In the genomic region with DNA sequence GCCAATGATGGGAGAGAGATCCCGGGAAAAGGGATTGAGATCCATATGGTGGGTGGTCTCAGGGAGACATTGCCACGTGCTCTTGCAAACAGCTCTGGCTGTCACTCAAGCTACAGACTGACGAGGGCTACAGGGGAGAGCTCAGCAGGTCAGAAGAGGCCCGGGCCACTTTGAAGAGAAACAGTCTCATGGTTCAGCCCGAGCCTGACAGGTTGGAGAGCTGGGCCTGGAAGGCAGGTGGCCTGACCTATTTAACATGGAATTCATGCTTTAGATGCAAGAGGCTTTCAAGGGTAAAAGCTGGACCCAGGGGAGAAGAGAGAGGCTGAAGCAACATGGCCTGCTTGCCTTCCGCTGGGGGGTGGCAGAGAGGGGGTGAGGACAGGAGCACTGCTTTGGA, we compare ENCODE assay signal across 1 cellular context.
TF ChIP-seq lines count a peak whose summit lies in the region.

No MANE protein-coding gene starts in this region.

TF ChIP-seq in WTC11, 78 proteins besides CTCF, POLR2A, EP300 and RAD21 (continued from another document):
- no peak for TF ChIP-seq RELA (CRISPR knock-in tag; IDR thresholded peaks at IDR 0.05; ENCODE audit: borderline replicate concordance)
- no peak for TF ChIP-seq ZNF263 (CRISPR knock-in tag; IDR thresholded peaks at IDR 0.05; ENCODE audit: low read depth)
- TF ChIP-seq FOXK1 (CRISPR knock-in tag; IDR thresholded peaks at IDR 0.05), result no peak
- TF ChIP-seq ELF4 (CRISPR knock-in tag; IDR thresholded peaks at IDR 0.05; ENCODE audit: low read depth), result no peak
- TF ChIP-seq TEAD4 (CRISPR knock-in tag; IDR thresholded peaks at IDR 0.05), result no peak
- TF ChIP-seq, protein P1, sequence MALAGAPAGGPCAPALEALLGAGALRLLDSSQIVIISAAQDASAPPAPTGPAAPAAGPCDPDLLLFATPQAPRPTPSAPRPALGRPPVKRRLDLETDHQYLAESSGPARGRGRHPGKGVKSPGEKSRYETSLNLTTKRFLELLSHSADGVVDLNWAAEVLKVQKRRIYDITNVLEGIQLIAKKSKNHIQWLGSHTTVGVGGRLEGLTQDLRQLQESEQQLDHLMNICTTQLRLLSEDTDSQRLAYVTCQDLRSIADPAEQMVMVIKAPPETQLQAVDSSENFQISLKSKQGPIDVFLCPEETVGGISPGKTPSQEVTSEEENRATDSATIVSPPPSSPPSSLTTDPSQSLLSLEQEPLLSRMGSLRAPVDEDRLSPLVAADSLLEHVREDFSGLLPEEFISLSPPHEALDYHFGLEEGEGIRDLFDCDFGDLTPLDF (CRISPR knock-in tag; IDR thresholded peaks at IDR 0.05), result no peak
